In the genomic region with DNA sequence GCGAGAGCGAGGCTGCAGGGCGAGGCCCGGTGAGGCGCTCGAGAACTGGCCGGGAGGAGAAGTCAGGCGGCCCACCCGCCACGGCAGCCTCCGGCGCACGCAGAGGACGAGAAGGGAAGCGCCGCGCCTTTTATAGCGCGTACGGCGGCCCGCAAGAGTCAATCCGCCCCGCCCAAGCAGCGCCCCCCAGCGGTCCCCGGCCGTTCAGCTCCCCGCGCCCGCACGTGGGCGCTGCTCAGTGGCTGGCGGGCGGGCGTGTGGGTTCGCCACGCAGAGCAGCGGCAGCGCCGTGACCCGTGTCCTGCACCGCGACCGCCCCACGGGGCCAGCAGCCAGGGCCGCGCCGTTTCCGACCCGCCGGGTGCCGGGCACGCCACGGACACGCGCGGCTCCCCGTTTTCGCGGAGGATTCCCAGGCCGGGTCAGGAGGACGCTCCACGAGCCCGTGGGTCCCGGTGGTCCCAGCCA, we compare ENCODE assay signal across 1 cellular context.
TF ChIP-seq lines count a peak whose summit lies in the region.

No MANE protein-coding gene starts in this region.

TF ChIP-seq in HepG2, 621 proteins besides CTCF, POLR2A, EP300 and RAD21 (continues in another document):
- TF ChIP-seq PHF5A (CRISPR knock-in tag; IDR thresholded peaks at IDR 0.05; ENCODE audit: low read depth, unreplicated experiment) (peak; percentile 43), NFATC3 (CRISPR knock-in tag; IDR thresholded peaks at IDR 0.05) (peak; percentile 58; the same call in 1 of the 2 replicates), FOSL1 (CRISPR knock-in tag; IDR thresholded peaks at IDR 0.05; ENCODE audit: borderline replicate concordance) (0 out of 2 replicates have a peak, but pooled peaks have one; percentile 33), ZNF615 (CRISPR knock-in tag; IDR thresholded peaks at IDR 0.05; ENCODE audit: borderline replicate concordance) (no peak), ZFP1 (CRISPR knock-in tag; IDR thresholded peaks at IDR 0.05) (peak; percentile 47; the same call in 1 of the 2 replicates), ZNF737 (CRISPR knock-in tag; IDR thresholded peaks at IDR 0.05; ENCODE audit: borderline replicate concordance) (no peak), RELA (CRISPR knock-in tag; IDR thresholded peaks at IDR 0.05) (no peak), ZNF451 (CRISPR knock-in tag; IDR thresholded peaks at IDR 0.05) (no peak; the same call in none of the 2 replicates), HOXA7 (CRISPR knock-in tag; IDR thresholded peaks at IDR 0.05) (no peak), BRD4 (CRISPR knock-in tag; IDR thresholded peaks at IDR 0.05) (no peak; the same call in 1 of the 2 replicates), HHEX (CRISPR knock-in tag; IDR thresholded peaks at IDR 0.05) (no peak), KDM2A (CRISPR knock-in tag; IDR thresholded peaks at IDR 0.05; ENCODE audit: borderline replicate concordance, low read depth) (peak; percentile 89), RAD51 (IDR thresholded peaks at IDR 0.05; ENCODE audit: borderline replicate concordance) (no peak), HMGA1 (CRISPR knock-in tag; conservative IDR thresholded peaks at IDR 0.05) (no peak), CBFB (CRISPR knock-in tag; IDR thresholded peaks at IDR 0.05) (peak; percentile 88), PLRG1 (conservative IDR thresholded peaks at IDR 0.05) (no peak), ELF3 (CRISPR knock-in tag; IDR thresholded peaks at IDR 0.05) (peak; percentile 66), THAP11 (CRISPR knock-in tag; IDR thresholded peaks at IDR 0.05) (peak; percentile 91), ZNF790 (CRISPR knock-in tag; IDR thresholded peaks at IDR 0.05; ENCODE audit: borderline replicate concordance) (peak; percentile 91; the same call in 1 of the 2 replicates), ZNF350 (CRISPR knock-in tag; IDR thresholded peaks at IDR 0.05; ENCODE audit: borderline replicate concordance, low read depth) (no peak), ZNF782 (CRISPR knock-in tag; IDR thresholded peaks at IDR 0.05; ENCODE audit: borderline replicate concordance) (no peak), ZNF772 (CRISPR knock-in tag; IDR thresholded peaks at IDR 0.05) (peak; percentile 91), SKI (IDR thresholded peaks at IDR 0.05; ENCODE audit: partially characterized antibody) (peak; percentile 67), ZNF367 (CRISPR knock-in tag; IDR thresholded peaks at IDR 0.05; ENCODE audit: borderline replicate concordance) (no peak; the same call in 1 of the 2 replicates), GLI4 (CRISPR knock-in tag; IDR thresholded peaks at IDR 0.05; ENCODE audit: borderline replicate concordance) (0 out of 2 replicates have a peak, but pooled peaks have one; percentile 20), TAF1 (CRISPR knock-in tag; IDR thresholded peaks at IDR 0.05) (peak; percentile 94), POLR2G (IDR thresholded peaks at IDR 0.05; ENCODE audit: low read depth, low read length) (peak; percentile 100), SSRP1 (CRISPR knock-in tag; IDR thresholded peaks at IDR 0.05) (no peak), PPARG (CRISPR knock-in tag; conservative IDR thresholded peaks at IDR 0.05) (0 out of 2 replicates have a peak, but pooled peaks have one; percentile 19), ZBTB1 (CRISPR knock-in tag; IDR thresholded peaks at IDR 0.05; ENCODE audit: borderline replicate concordance) (no peak), ZNF143 (CRISPR knock-in tag; IDR thresholded peaks at IDR 0.05) (no peak), JARID2 (CRISPR knock-in tag; IDR thresholded peaks at IDR 0.05; ENCODE audit: insufficient replicate concordance) (no peak), ZFP90 (CRISPR knock-in tag; IDR thresholded peaks at IDR 0.05; ENCODE audit: borderline replicate concordance) (peak; percentile 90), RFX3 (CRISPR knock-in tag; IDR thresholded peaks at IDR 0.05) (no peak), MEIS1 (CRISPR knock-in tag; IDR thresholded peaks at IDR 0.05; ENCODE audit: borderline replicate concordance) (peak; percentile 6; the same call in 1 of the 2 replicates), SCMH1 (CRISPR knock-in tag; IDR thresholded peaks at IDR 0.05; ENCODE audit: borderline replicate concordance) (no peak)
- TF ChIP-seq, protein P1, sequence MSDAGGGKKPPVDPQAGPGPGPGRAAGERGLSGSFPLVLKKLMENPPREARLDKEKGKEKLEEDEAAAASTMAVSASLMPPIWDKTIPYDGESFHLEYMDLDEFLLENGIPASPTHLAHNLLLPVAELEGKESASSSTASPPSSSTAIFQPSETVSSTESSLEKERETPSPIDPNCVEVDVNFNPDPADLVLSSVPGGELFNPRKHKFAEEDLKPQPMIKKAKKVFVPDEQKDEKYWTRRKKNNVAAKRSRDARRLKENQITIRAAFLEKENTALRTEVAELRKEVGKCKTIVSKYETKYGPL (CRISPR knock-in tag; IDR thresholded peaks at IDR 0.05): peak; percentile 23; the same call in 1 of the 2 replicates
- TF ChIP-seq, protein P2, sequence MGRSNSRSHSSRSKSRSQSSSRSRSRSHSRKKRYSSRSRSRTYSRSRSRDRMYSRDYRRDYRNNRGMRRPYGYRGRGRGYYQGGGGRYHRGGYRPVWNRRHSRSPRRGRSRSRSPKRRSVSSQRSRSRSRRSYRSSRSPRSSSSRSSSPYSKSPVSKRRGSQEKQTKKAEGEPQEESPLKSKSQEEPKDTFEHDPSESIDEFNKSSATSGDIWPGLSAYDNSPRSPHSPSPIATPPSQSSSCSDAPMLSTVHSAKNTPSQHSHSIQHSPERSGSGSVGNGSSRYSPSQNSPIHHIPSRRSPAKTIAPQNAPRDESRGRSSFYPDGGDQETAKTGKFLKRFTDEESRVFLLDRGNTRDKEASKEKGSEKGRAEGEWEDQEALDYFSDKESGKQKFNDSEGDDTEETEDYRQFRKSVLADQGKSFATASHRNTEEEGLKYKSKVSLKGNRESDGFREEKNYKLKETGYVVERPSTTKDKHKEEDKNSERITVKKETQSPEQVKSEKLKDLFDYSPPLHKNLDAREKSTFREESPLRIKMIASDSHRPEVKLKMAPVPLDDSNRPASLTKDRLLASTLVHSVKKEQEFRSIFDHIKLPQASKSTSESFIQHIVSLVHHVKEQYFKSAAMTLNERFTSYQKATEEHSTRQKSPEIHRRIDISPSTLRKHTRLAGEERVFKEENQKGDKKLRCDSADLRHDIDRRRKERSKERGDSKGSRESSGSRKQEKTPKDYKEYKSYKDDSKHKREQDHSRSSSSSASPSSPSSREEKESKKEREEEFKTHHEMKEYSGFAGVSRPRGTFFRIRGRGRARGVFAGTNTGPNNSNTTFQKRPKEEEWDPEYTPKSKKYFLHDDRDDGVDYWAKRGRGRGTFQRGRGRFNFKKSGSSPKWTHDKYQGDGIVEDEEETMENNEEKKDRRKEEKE (IDR thresholded peaks at IDR 0.05): no peak
- TF ChIP-seq, protein P3, sequence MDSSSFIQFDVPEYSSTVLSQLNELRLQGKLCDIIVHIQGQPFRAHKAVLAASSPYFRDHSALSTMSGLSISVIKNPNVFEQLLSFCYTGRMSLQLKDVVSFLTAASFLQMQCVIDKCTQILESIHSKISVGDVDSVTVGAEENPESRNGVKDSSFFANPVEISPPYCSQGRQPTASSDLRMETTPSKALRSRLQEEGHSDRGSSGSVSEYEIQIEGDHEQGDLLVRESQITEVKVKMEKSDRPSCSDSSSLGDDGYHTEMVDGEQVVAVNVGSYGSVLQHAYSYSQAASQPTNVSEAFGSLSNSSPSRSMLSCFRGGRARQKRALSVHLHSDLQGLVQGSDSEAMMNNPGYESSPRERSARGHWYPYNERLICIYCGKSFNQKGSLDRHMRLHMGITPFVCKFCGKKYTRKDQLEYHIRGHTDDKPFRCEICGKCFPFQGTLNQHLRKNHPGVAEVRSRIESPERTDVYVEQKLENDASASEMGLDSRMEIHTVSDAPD (CRISPR knock-in tag; IDR thresholded peaks at IDR 0.05): no peak
- TF ChIP-seq, protein P4, sequence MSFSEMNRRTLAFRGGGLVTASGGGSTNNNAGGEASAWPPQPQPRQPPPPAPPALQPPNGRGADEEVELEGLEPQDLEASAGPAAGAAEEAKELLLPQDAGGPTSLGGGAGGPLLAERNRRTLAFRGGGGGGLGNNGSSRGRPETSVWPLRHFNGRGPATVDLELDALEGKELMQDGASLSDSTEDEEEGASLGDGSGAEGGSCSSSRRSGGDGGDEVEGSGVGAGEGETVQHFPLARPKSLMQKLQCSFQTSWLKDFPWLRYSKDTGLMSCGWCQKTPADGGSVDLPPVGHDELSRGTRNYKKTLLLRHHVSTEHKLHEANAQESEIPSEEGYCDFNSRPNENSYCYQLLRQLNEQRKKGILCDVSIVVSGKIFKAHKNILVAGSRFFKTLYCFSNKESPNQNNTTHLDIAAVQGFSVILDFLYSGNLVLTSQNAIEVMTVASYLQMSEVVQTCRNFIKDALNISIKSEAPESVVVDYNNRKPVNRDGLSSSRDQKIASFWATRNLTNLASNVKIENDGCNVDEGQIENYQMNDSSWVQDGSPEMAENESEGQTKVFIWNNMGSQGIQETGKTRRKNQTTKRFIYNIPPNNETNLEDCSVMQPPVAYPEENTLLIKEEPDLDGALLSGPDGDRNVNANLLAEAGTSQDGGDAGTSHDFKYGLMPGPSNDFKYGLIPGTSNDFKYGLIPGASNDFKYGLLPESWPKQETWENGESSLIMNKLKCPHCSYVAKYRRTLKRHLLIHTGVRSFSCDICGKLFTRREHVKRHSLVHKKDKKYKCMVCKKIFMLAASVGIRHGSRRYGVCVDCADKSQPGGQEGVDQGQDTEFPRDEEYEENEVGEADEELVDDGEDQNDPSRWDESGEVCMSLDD (CRISPR knock-in tag; IDR thresholded peaks at IDR 0.05; ENCODE audit: borderline replicate concordance): peak; percentile 93
- TF ChIP-seq, protein P5, sequence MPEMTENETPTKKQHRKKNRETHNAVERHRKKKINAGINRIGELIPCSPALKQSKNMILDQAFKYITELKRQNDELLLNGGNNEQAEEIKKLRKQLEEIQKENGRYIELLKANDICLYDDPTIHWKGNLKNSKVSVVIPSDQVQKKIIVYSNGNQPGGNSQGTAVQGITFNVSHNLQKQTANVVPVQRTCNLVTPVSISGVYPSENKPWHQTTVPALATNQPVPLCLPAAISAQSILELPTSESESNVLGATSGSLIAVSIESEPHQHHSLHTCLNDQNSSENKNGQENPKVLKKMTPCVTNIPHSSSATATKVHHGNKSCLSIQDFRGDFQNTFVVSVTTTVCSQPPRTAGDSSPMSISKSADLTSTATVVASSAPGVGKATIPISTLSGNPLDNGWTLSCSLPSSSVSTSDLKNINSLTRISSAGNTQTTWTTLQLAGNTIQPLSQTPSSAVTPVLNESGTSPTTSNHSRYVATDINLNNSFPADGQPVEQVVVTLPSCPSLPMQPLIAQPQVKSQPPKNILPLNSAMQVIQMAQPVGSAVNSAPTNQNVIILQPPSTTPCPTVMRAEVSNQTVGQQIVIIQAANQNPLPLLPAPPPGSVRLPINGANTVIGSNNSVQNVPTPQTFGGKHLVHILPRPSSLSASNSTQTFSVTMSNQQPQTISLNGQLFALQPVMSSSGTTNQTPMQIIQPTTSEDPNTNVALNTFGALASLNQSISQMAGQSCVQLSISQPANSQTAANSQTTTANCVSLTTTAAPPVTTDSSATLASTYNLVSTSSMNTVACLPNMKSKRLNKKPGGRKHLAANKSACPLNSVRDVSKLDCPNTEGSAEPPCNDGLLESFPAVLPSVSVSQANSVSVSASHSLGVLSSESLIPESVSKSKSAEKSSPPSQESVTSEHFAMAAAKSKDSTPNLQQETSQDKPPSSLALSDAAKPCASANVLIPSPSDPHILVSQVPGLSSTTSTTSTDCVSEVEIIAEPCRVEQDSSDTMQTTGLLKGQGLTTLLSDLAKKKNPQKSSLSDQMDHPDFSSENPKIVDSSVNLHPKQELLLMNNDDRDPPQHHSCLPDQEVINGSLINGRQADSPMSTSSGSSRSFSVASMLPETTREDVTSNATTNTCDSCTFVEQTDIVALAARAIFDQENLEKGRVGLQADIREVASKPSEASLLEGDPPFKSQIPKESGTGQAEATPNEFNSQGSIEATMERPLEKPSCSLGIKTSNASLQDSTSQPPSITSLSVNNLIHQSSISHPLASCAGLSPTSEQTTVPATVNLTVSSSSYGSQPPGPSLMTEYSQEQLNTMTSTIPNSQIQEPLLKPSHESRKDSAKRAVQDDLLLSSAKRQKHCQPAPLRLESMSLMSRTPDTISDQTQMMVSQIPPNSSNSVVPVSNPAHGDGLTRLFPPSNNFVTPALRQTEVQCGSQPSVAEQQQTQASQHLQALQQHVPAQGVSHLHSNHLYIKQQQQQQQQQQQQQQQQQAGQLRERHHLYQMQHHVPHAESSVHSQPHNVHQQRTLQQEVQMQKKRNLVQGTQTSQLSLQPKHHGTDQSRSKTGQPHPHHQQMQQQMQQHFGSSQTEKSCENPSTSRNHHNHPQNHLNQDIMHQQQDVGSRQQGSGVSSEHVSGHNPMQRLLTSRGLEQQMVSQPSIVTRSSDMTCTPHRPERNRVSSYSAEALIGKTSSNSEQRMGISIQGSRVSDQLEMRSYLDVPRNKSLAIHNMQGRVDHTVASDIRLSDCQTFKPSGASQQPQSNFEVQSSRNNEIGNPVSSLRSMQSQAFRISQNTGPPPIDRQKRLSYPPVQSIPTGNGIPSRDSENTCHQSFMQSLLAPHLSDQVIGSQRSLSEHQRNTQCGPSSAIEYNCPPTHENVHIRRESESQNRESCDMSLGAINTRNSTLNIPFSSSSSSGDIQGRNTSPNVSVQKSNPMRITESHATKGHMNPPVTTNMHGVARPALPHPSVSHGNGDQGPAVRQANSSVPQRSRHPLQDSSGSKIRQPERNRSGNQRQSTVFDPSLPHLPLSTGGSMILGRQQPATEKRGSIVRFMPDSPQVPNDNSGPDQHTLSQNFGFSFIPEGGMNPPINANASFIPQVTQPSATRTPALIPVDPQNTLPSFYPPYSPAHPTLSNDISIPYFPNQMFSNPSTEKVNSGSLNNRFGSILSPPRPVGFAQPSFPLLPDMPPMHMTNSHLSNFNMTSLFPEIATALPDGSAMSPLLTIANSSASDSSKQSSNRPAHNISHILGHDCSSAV (CRISPR knock-in tag; IDR thresholded peaks at IDR 0.05; ENCODE audit: borderline replicate concordance): no peak
- TF ChIP-seq, protein P6, sequence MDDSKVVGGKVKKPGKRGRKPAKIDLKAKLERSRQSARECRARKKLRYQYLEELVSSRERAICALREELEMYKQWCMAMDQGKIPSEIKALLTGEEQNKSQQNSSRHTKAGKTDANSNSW (CRISPR knock-in tag; IDR thresholded peaks at IDR 0.05; ENCODE audit: borderline replicate concordance): peak; percentile 46; the same call in 1 of the 2 replicates
- TF ChIP-seq, protein P7, sequence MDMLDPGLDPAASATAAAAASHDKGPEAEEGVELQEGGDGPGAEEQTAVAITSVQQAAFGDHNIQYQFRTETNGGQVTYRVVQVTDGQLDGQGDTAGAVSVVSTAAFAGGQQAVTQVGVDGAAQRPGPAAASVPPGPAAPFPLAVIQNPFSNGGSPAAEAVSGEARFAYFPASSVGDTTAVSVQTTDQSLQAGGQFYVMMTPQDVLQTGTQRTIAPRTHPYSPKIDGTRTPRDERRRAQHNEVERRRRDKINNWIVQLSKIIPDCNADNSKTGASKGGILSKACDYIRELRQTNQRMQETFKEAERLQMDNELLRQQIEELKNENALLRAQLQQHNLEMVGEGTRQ (IDR thresholded peaks at IDR 0.05; ENCODE audit: low read depth, low read length): no peak
- TF ChIP-seq, protein P7 (CRISPR knock-in tag; IDR thresholded peaks at IDR 0.05; ENCODE audit: borderline replicate concordance): peak; percentile 51; the same call in 1 of the 2 replicates
- TF ChIP-seq, protein P8, sequence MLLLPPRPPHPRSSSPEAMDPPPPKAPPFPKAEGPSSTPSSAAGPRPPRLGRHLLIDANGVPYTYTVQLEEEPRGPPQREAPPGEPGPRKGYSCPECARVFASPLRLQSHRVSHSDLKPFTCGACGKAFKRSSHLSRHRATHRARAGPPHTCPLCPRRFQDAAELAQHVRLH (CRISPR knock-in tag; IDR thresholded peaks at IDR 0.05; ENCODE audit: borderline replicate concordance, low read depth): peak; percentile 92
